In the genomic region with DNA sequence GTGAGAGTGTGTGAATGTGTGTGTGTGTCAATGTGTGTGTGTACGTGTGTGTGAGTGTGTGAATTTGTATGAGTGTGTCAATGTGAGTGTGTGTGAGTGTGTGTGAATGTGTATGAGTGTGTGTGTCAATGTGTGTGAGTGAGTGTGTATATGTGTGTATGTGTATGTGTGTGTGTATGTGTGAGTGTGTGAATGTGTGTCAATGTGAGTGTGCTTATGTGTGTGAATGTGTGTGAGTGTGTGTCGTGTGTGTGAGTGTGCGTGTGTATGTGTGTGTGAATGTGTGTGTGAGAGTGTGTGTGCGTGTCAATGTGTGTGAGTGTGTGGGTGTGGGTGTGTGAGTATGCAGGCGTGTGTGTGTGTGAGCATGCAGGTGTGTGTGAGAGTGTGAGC, we compare ENCODE assay signal across 17 cellular contexts.
"Had no signal": no experiment of that assay in that cellular context is flagged by ENCODE, and none has a peak within 500 bp of the region (broad histone marks: within the 10 kb centered on the region; RNA-seq: fewer than 3 reads in every experiment).

No MANE protein-coding gene starts in this region.

- H3K4me2 ChIP-seq: hepatocyte had no signal

- H3K4me1 ChIP-seq: lower lobe of right lung, spleen, uterus had no signal

- DNase-seq: activated CD4-positive, CD25-positive, alpha-beta regulatory T cell; activated CD8-positive, alpha-beta memory T cell treated with anti-CD3 and anti-CD28 coated beads, Interleukin-2, amount 50 U/mL, for 4 hours; activated CD8-positive, alpha-beta T cell treated with anti-CD3 and anti-CD28 coated beads, Interleukin-2, amount 10 ng/mL, durations not matched to agents 7 days and 5 days; activated naive CD4-positive, alpha-beta T cell treated with anti-CD3 and anti-CD28 coated beads, Interleukin-2, amount 50 U/mL, for 16 hours; activated T-cell treated with anti-CD3 and anti-CD28 coated beads, Interleukin-2, amount 50 U/mL, for 48 hours; aorta; effector CD8-positive, alpha-beta T cell; left colon; lower lobe of right lung; spleen; stimulated activated CD4-positive, alpha-beta T cell treated with anti-CD3 and anti-CD28 coated beads, Interleukin-4, amount 100 ng/mL, for 4 hours; uterus had no signal

- H3K36me3 ChIP-seq: lower lobe of right lung, spleen, uterus had no signal

- H3K4me3 ChIP-seq: hepatocyte, lower lobe of right lung, spleen, uterus had no signal

- H3K27ac ChIP-seq: hepatocyte, lower lobe of right lung, spleen, uterus had no signal

- FAIRE-seq: islet of Langerhans had no signal

- H3K27me3 ChIP-seq: hepatocyte, uterus had no signal

- ATAC-seq: activated CD8-positive, alpha-beta T cell treated with anti-CD3 and anti-CD28 coated beads, Interleukin-2, amount 10 ng/mL, durations not matched to agents 7 days and 5 days; left colon; lower lobe of right lung; natural killer cell treated with Interleukin-12 subunit alpha and Interleukin-12 subunit beta and Interleukin-15 and Interleukin-18, amount 100 ng/mL, for 72 hours; stimulated activated memory B cell treated with anti-CD40 and anti-IgM and Interleukin-4, amounts not matched to agents 10 μg/mL and 1 μg/mL and 100 μg/mL, for 72 hours; T-cell had no signal

- H3K79me2 ChIP-seq: hepatocyte had no signal

- H2AFZ ChIP-seq: hepatocyte had no signal

- H3K9me3 ChIP-seq: lower lobe of right lung, spleen, uterus had no signal
